In the genomic region with DNA sequence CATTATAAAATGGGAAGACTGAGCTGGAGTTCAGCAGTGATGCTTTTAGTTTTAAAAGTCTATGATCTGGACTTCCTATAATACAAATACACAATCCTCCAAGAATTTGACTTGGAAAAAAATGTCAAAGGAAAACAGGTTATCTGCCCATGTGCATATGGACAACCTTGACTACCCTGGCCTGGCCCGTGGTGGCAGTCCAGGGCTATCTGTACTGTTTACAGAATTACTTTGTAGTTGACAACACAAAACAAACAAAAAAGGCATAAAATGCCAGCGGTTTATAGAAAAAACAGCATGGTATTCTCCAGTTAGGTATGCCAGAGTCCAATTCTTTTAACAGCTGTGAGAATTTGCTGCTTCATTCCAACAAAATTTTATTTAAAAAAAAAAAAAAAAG, we compare ENCODE assay signal across 23 cellular contexts. TPM values are rescaled to one million over a fixed set of nuclear protein-coding genes. Genes with fewer than 3 reads are reported as not detected.
DNase-seq lines count a peak whose midpoint lies in the region; ATAC-seq, FAIRE-seq and TF ChIP-seq lines count a peak whose summit lies in the region.
"Had no signal": no experiment of that assay in that cellular context is flagged by ENCODE, and none has a peak within 500 bp of the region (broad histone marks: within the 10 kb centered on the region; RNA-seq: fewer than 3 reads in every experiment).

No MANE protein-coding gene starts in this region.

- no peaks in the 10 kb centered on the region for H3K9me2 ChIP-seq in HCT116 (ENCODE audit: insufficient read depth)

- no peaks in the 10 kb centered on the region for H3K4me1 Mint-ChIP-seq in Calu3 (ENCODE audit: low read depth, unreplicated experiment)
- H3K4me1 Mint-ChIP-seq in CD8-positive, alpha-beta memory T cell, result peaks cover 9 to 12% (median 11%) of the 10 kb centered on the region in 3 donors

- no peak overlapping the region for H3K4me3 ChIP-seq in HCT116 (replicated peaks in 1 of 2; ENCODE audit: low read depth in 1 of 2, low read length in 2 of 2)
- no peak overlapping the region for H3K4me3 ChIP-seq in OCI-LY3 (ENCODE audit: low read length)
- no peak overlapping the region for H3K4me3 ChIP-seq in esophagus muscularis mucosa
- H3K4me3 ChIP-seq in CD8-positive, alpha-beta memory T cell (ENCODE audit: low read length), result no peak overlapping the region
- H3K4me3 ChIP-seq: GM12878, GM23248, HAP-1 had no signal

- H3K79me2 ChIP-seq in HCT116 (ENCODE audit: insufficient read depth, low read length) (no peaks in the 10 kb centered on the region), OCI-LY3 (ENCODE audit: low read length) (no peaks in the 10 kb centered on the region)

- TF ChIP-seq EP300 in esophagus muscularis mucosa (IDR thresholded peaks at IDR 0.05), result no peak

- RAD21 ChIA-PET in HCT116 (lab: Charles Lee; ENCODE audit: low non-redundant PET in 1 of 2, low total read pairs in 2 of 2, uncharacterized antibody in 2 of 2, unreplicated experiment in 2 of 2), result no interaction called here

- no peaks in the 10 kb centered on the region for H3K27me3 ChIP-seq in HCT116 (ENCODE audit: insufficient read depth, low read length)
- no peaks in the 10 kb centered on the region for H3K27me3 ChIP-seq in OCI-LY3 (ENCODE audit: low read depth, low read length)
- H3K27me3 ChIP-seq in esophagus muscularis mucosa, result no peaks in the 10 kb centered on the region
- H3K27me3 ChIP-seq in CD8-positive, alpha-beta memory T cell (ENCODE audit: insufficient read depth, low read length, poor library complexity, severe bottlenecking), result no peaks in the 10 kb centered on the region
- H3K27me3 ChIP-seq: BE2C had no signal

- BruUV-seq in Calu3 (replicated peaks; lab: Mats Ljungman, UMichigan), result TSS peak; percentile 35
- BruUV-seq in HCT116 (replicated peaks; lab: Mats Ljungman, UMichigan), result no TSS peak

- intact Hi-C loops in Calu3 (cut with micrococcal nuclease; ENCODE audit: unreplicated experiment) (no loop called here), HCT116 (cut with micrococcal nuclease) (no loop called here), esophagus muscularis mucosa (cut with DNase I) (loop anchor here (10.0 kb wide), 1 partner anchor 57 kb away; no protein-coding TSS in a partner anchor)

- TF ChIP-seq RAD21 in HCT116 (IDR thresholded peaks at IDR 0.05; ENCODE audit: low read depth), result no peak

- H3K27ac ChIP-seq in HCT116 (ENCODE audit: low read depth, low read length) (no peak overlapping the region), OCI-LY3 (ENCODE audit: low read length) (peak overlapping the region; percentile 100), esophagus muscularis mucosa (replicated peaks in 1 of 4) (peak overlapping the region; percentile 1 to 18 (median 16))
- no peak overlapping the region for H3K27ac ChIP-seq in CD8-positive, alpha-beta memory T cell (ENCODE audit: low read depth, low read length)
- H3K27ac ChIP-seq: GM23248, HL-60 had no signal

- H3K27me3 Mint-ChIP-seq in Calu3 (ENCODE audit: unreplicated experiment), result no peaks in the 10 kb centered on the region
- H3K27me3 Mint-ChIP-seq in CD8-positive, alpha-beta memory T cell, result no peaks in the 10 kb centered on the region
- H3K27me3 Mint-ChIP-seq: CD4-positive, CD25-positive, alpha-beta regulatory T cell; IgD-negative memory B cell had no signal

- TF ChIP-seq CTCF in Calu3 (IDR thresholded peaks at IDR 0.05; ENCODE audit: unreplicated experiment), result no peak
- no peak for TF ChIP-seq CTCF in HCT116 (IDR thresholded peaks at IDR 0.05 in 2 of 3, conservative IDR thresholded peaks at IDR 0.05 in 1 of 3; ENCODE audit: borderline replicate concordance in 1 of 3, insufficient read depth in 1 of 3, low read depth in 2 of 3, low read length in 2 of 3)
- TF ChIP-seq CTCF in OCI-LY3 (IDR thresholded peaks at IDR 0.05; ENCODE audit: low read depth, low read length), result no peak
- no peak for TF ChIP-seq CTCF in esophagus muscularis mucosa (IDR thresholded peaks at IDR 0.05)

- H3K36me3 Mint-ChIP-seq in Calu3 (ENCODE audit: insufficient read depth, unreplicated experiment), result peaks cover 73% of the 10 kb centered on the region
- peaks cover 0 to 6% (median 6%) of the 10 kb centered on the region in 3 donors for H3K36me3 Mint-ChIP-seq in CD8-positive, alpha-beta memory T cell
- H3K36me3 Mint-ChIP-seq: IgD-negative memory B cell had no signal

- peaks cover 0 to 26% of the 10 kb centered on the region in 2 experiments; a peak in 3 of 4 replicates for H3K36me3 ChIP-seq in HCT116 (ENCODE audit: control insufficient read depth in 1 of 2, insufficient read depth in 2 of 2, low read length in 2 of 2)
- H3K36me3 ChIP-seq in OCI-LY3 (replicated peaks; ENCODE audit: low read depth, low read length), result peaks cover 14% of the 10 kb centered on the region
- H3K36me3 ChIP-seq in esophagus muscularis mucosa, result peaks cover 4 to 14% (median 7%) of the 10 kb centered on the region in 4 donors
- H3K36me3 ChIP-seq in CD8-positive, alpha-beta memory T cell (ENCODE audit: insufficient read depth, low read length), result no peaks in the 10 kb centered on the region
- H3K36me3 ChIP-seq: BE2C, HAP-1 had no signal

- no peak overlapping the region for H3K4me3 Mint-ChIP-seq in Calu3 (ENCODE audit: low read depth, unreplicated experiment)
- H3K4me3 Mint-ChIP-seq in CD8-positive, alpha-beta memory T cell, result no peak overlapping the region
- H3K4me3 Mint-ChIP-seq: CD4-positive, CD25-positive, alpha-beta regulatory T cell; IgD-negative memory B cell had no signal

- H3K9ac ChIP-seq in HCT116 (ENCODE audit: low read length) (no peak overlapping the region), OCI-LY3 (ENCODE audit: low read length) (peak overlapping the region; percentile 86; the same call in 1 of the 2 replicates)
- H3K9ac ChIP-seq: GM23248 had no signal

- POLR2A ChIA-PET in HCT116 (lab: Charles Lee), result no interaction called here
- POLR2A ChIA-PET in CD8-positive, alpha-beta memory T cell (lab: Charles Lee), result no interaction called here

- no peak overlapping the region for H3K4me2 ChIP-seq in HCT116 (ENCODE audit: low read length)
- H3K4me2 ChIP-seq in OCI-LY3 (ENCODE audit: low read length), result peak overlapping the region; percentile 80

- H3K4me1 ChIP-seq in HCT116 (ENCODE audit: control insufficient read depth in 1 of 2, insufficient read depth in 2 of 2, low read length in 2 of 2) (peaks cover 5 to 8% of the 10 kb centered on the region in 2 experiments; a peak in 3 of 4 replicates), OCI-LY3 (ENCODE audit: low read length) (peaks cover 80% of the 10 kb centered on the region), esophagus muscularis mucosa (peaks cover 9 to 37% (median 27%) of the 10 kb centered on the region in 4 donors)
- H3K4me1 ChIP-seq in CD8-positive, alpha-beta memory T cell (ENCODE audit: insufficient read depth, low read length), result peaks cover 11% of the 10 kb centered on the region
- H3K4me1 ChIP-seq: BE2C, Caco-2, HAP-1 had no signal

- H3K9me3 ChIP-seq in HCT116 (ENCODE audit: control insufficient read depth in 1 of 2, insufficient read depth in 1 of 2, low read depth in 1 of 2, low read length in 2 of 2) (no peaks in the 10 kb centered on the region), OCI-LY3 (ENCODE audit: insufficient read depth, low read length) (no peaks in the 10 kb centered on the region), esophagus muscularis mucosa (no peaks in the 10 kb centered on the region)
- no peaks in the 10 kb centered on the region for H3K9me3 ChIP-seq in CD8-positive, alpha-beta memory T cell (ENCODE audit: low read length)
- H3K9me3 ChIP-seq: BE2C, Caco-2, HAP-1 had no signal

- no peak for FAIRE-seq in RCC 7860 (lab: Jason Lieb, UNC)
- FAIRE-seq: A204.1, GM12878, GM18507 had no signal

- TF ChIP-seq POLR2A in HCT116 (IDR thresholded peaks at IDR 0.05; ENCODE audit: borderline replicate concordance, extremely low read depth, insufficient read depth, insufficient read length), result no peak
- no peak for TF ChIP-seq POLR2A in esophagus muscularis mucosa (IDR thresholded peaks at IDR 0.05; ENCODE audit: low read depth)

- ATAC-seq in HCT116, result no peak
- ATAC-seq: GM12878 had no signal

- H3K9me3 Mint-ChIP-seq in Calu3 (ENCODE audit: low read depth, unreplicated experiment), result no peaks in the 10 kb centered on the region
- no peaks in the 10 kb centered on the region for H3K9me3 Mint-ChIP-seq in CD8-positive, alpha-beta memory T cell
- H3K9me3 Mint-ChIP-seq: CD4-positive, CD25-positive, alpha-beta regulatory T cell; IgD-negative memory B cell had no signal

- no peak overlapping the region for H2AFZ ChIP-seq in HCT116 (ENCODE audit: low read depth, low read length, poor library complexity, severe bottlenecking)
- H2AFZ ChIP-seq in OCI-LY3 (ENCODE audit: low read depth, low read length), result no peak overlapping the region
- H2AFZ ChIP-seq: GM23248 had no signal

- no peak overlapping the region for H3K27ac Mint-ChIP-seq in Calu3 (ENCODE audit: unreplicated experiment)
- no peak overlapping the region for H3K27ac Mint-ChIP-seq in CD8-positive, alpha-beta memory T cell
- H3K27ac Mint-ChIP-seq: IgD-negative memory B cell had no signal

- CTCF ChIA-PET in Calu3 (lab: Charles Lee), result interaction anchor here (0.6 kb wide), 1 partner anchor 26 kb away, joined by 3 read pairs; no protein-coding TSS in a partner anchor
- CTCF ChIA-PET in HCT116 (lab: Charles Lee), result interaction anchor here (7.4 kb wide), 1 partner anchor 143 kb away, joined by 83 read pairs; no protein-coding TSS in a partner anchor
- CTCF ChIA-PET in CD8-positive, alpha-beta memory T cell (lab: Charles Lee), result interaction anchor here (1.3 to 2.4 kb wide), 2 partner anchors 10 to 143 kb away, joined by 3 to 12 read pairs; no protein-coding TSS in a partner anchor

- H4K20me1 ChIP-seq in HCT116 (ENCODE audit: insufficient read depth) (no peaks in the 10 kb centered on the region), OCI-LY3 (ENCODE audit: insufficient read depth, low read length) (no peaks in the 10 kb centered on the region)

- WGBS in esophagus muscularis mucosa, result 72% methylated on average over 2 of the region's 2 CpGs

- DNase-seq in Calu3 (no peak), HCT116 (ENCODE audit: low read depth, low spot score) (no peak), esophagus muscularis mucosa (ENCODE audit: extremely low spot score) (no peak), RCC 7860 (ENCODE audit: low spot score) (no peak)
- DNase-seq in CD8-positive, alpha-beta memory T cell, result no peak
- no peak for DNase-seq in effector CD8-positive, alpha-beta T cell (lab: John Stamatoyannopoulos, UW)
- DNase-seq in activated CD8-positive, alpha-beta memory T cell treated with anti-CD3 and anti-CD28 coated beads, Interleukin-2, amount 50 U/mL, for 4 hours, result no peak
- DNase-seq: ACHN; BE2C; C1 segment of cervical spinal cord; Caco-2; CD4-positive, CD25-positive, alpha-beta regulatory T cell; DND-41; EL; GM23248; KBM-7 had no signal

TF ChIP-seq in HCT116, 20 proteins besides CTCF, POLR2A, EP300 and RAD21 (continues in another document):
- no peak for TF ChIP-seq SRF (IDR thresholded peaks at IDR 0.05; ENCODE audit: low read depth)
- TF ChIP-seq POLR2AphosphoS5 (IDR thresholded peaks at IDR 0.05; ENCODE audit: low read depth, low read length), result 0 out of 2 replicates have a peak, but pooled peaks have one; percentile 1
- TF ChIP-seq ELF1 (IDR thresholded peaks at IDR 0.05; ENCODE audit: borderline replicate concordance, low read depth), result no peak

RNA-seq across cellular contexts. Expression of a gene that starts 17.3 kb away (rescaled TPM):
- total RNA-seq in Calu3 (2022), result 41.3 and 42.6 TPM in 2 replicates
- 34.0 TPM for total RNA-seq in HCT116 (2021; ENCODE audit: unreplicated experiment)
- polyA plus RNA-seq in HCT116 (2012), result 13.3 and 20.3 TPM in 2 replicates
- total RNA-seq in esophagus muscularis mucosa, result 100 to 1,000 TPM in 1 of 4 donors, 10 to 100 TPM in 3; 68.1 to 122 (median 85.2) TPM
- 10 to 100 TPM; 25.9 to 27.0 TPM for total RNA-seq in CD8-positive, alpha-beta memory T cell
- polyA plus RNA-seq in CD8-positive, alpha-beta memory T cell, result 39.7 TPM

Comparison
In these comparisons a context has a peak if more than half of its experiments do, and no peak if none do; other contexts are left out.
1. H3K27ac ChIP-seq: peak in OCI-LY3 (single experiment) and esophagus muscularis mucosa (4 of 4); none in HCT116 (single experiment) and CD8-positive, alpha-beta memory T cell (single experiment).